ENCODE assay signal across 11 cellular contexts in the genomic region with DNA sequence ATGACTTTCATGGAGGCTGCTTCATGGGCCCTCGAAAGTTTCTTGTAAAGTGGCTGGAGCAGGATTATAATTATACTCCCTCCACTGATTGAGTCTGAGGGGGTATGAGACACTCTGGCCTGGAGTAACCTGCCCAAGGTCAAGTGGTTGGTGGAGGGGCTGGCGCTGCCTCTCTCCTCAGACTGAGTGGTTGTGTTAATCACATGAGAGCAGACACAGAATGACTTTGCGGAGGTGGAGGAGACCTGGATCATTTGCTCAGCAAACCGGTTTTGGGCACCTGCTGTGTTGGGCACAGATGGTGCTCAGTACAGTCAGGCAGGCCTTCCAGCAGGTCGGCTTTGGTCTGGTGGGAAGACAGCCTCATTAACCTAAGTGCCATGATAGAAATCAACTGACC. TPM values are rescaled to one million over a fixed set of nuclear protein-coding genes. Genes with fewer than 3 reads are reported as not detected.
DNase-seq lines count a peak whose midpoint lies in the region; ATAC-seq, FAIRE-seq and TF ChIP-seq lines count a peak whose summit lies in the region.
"Had no signal": no experiment of that assay in that cellular context is flagged by ENCODE, and none has a peak within 500 bp of the region (broad histone marks: within the 10 kb centered on the region; RNA-seq: fewer than 3 reads in every experiment).

No MANE protein-coding gene starts in this region.

- TF ChIP-seq POLR2A in body of pancreas (IDR thresholded peaks at IDR 0.05): peak in 2 of 3 donors; percentile 23 to 35

- intact Hi-C loops in body of pancreas (cut with DNase I): no loop called here

- ATAC-seq in body of pancreas: peak; percentile 78
- no peak for ATAC-seq in HG03097 (IDR thresholded peaks at IDR 0.05; ENCODE audit: low FRiP score, unreplicated experiment)

- H3K36me3 ChIP-seq in body of pancreas (replicated peaks in 1 of 2; ENCODE audit: insufficient read depth in 1 of 2, low read depth in 2 of 2) (no peaks in the 10 kb centered on the region), small intestine (ENCODE audit: control insufficient read depth in 2 of 2, insufficient read depth in 2 of 2, low read length in 2 of 2) (no peaks in the 10 kb centered on the region)
- H3K36me3 ChIP-seq: uterus had no signal

- H3K27ac Mint-ChIP-seq in mesothelial cell of epicardium (peak overlapping the region; percentile 66), osteocyte (ENCODE audit: unreplicated experiment) (no peak overlapping the region)

- H3K27me3 Mint-ChIP-seq in mesothelial cell of epicardium (ENCODE audit: low read depth) (no peaks in the 10 kb centered on the region), osteocyte (ENCODE audit: unreplicated experiment) (no peaks in the 10 kb centered on the region)

- H3K27me3 ChIP-seq in body of pancreas: no peaks in the 10 kb centered on the region
- no peaks in the 10 kb centered on the region for H3K27me3 ChIP-seq in small intestine (ENCODE audit: control insufficient read depth in 2 of 2, insufficient read depth in 2 of 2, low read length in 2 of 2)
- H3K27me3 ChIP-seq: uterus had no signal

- peaks cover 19% of the 10 kb centered on the region for H3K4me1 ChIP-seq in body of pancreas
- H3K4me1 ChIP-seq in small intestine (ENCODE audit: control insufficient read depth in 2 of 2, insufficient read depth in 1 of 2, low read depth in 1 of 2, low read length in 1 of 2): no peaks in the 10 kb centered on the region
- H3K4me1 ChIP-seq: uterus had no signal

- DNase-seq in DMS53 (lab: John Stamatoyannopoulos, UW): peak; percentile 93
- peak; percentile 81 for DNase-seq in NCI-H2029 treated with DMSO at 0.1 percent for 48 hours (lab: John Stamatoyannopoulos, UW)
- peak; percentile 38 to 78 (median 72) for DNase-seq in body of pancreas
- no peak for DNase-seq in mesothelial cell of epicardium (ENCODE audit: low spot score in 2 of 2, unreplicated experiment in 2 of 2)
- DNase-seq in osteocyte (ENCODE audit: extremely low spot score, unreplicated experiment): no peak
- DNase-seq in GM03348 (ENCODE audit: low spot score): no peak
- DNase-seq in small intestine: no peak
- DNase-seq: NCI-H1436, uterus had no signal

- H3K9me3 Mint-ChIP-seq in mesothelial cell of epicardium (no peaks in the 10 kb centered on the region), osteocyte (ENCODE audit: unreplicated experiment) (no peaks in the 10 kb centered on the region)

- peaks cover 12% of the 10 kb centered on the region for H3K36me3 Mint-ChIP-seq in mesothelial cell of epicardium
- no peaks in the 10 kb centered on the region for H3K36me3 Mint-ChIP-seq in osteocyte (ENCODE audit: unreplicated experiment)

- H3K4me3 ChIP-seq in body of pancreas: no peak overlapping the region
- H3K4me3 ChIP-seq in small intestine (ENCODE audit: low read depth in 1 of 2, low read length in 2 of 2): no peak overlapping the region
- H3K4me3 ChIP-seq: uterus had no signal

- 19 to 35% methylated on average over 5 of the region's 5 CpGs for WGBS in body of pancreas, 2 donors
- 75 to 81% (median 78%) methylated on average over 5 of the region's 5 CpGs for WGBS in small intestine, 3 donors

- TF ChIP-seq CTCF in body of pancreas (IDR thresholded peaks at IDR 0.05) (no peak), mesothelial cell of epicardium (IDR thresholded peaks at IDR 0.05; ENCODE audit: unreplicated experiment) (no peak), osteocyte (IDR thresholded peaks at IDR 0.05) (no peak)

- H3K27ac ChIP-seq in body of pancreas: peak overlapping the region; percentile 29 to 70 (median 44)
- no peak overlapping the region for H3K27ac ChIP-seq in small intestine (ENCODE audit: low read depth in 1 of 2, low read length in 1 of 2)
- H3K27ac ChIP-seq: uterus had no signal

- H3K4me3 Mint-ChIP-seq in mesothelial cell of epicardium (no peak overlapping the region), osteocyte (ENCODE audit: unreplicated experiment) (no peak overlapping the region)

- no peak for FAIRE-seq in small intestine (lab: Jason Lieb, UNC)
- FAIRE-seq: GM18507 had no signal

- H3K9me3 ChIP-seq in body of pancreas (no peaks in the 10 kb centered on the region), small intestine (ENCODE audit: control insufficient read depth, low read depth) (no peaks in the 10 kb centered on the region)
- H3K9me3 ChIP-seq: uterus had no signal

- peaks cover 7% of the 10 kb centered on the region for H3K4me1 Mint-ChIP-seq in mesothelial cell of epicardium
- peaks cover 17% of the 10 kb centered on the region for H3K4me1 Mint-ChIP-seq in osteocyte (ENCODE audit: unreplicated experiment)

RNA-seq across cellular contexts. Expression of a gene that starts 11.8 kb away (rescaled TPM):
- total RNA-seq in body of pancreas: 10 to 100 TPM; 28.3 to 71.2 TPM
- 69.6 to 74.6 TPM (median 72.4 TPM) in 3 replicates for total RNA-seq in mesothelial cell of epicardium
- 35.3 and 45.1 TPM in 2 replicates for total RNA-seq in osteocyte
- 10 to 100 TPM in 2 of 3 donors, 1 to 10 TPM in 1; 8.9 to 27.9 (median 13.9) TPM for polyA plus RNA-seq in small intestine

RNA-seq across cellular contexts. Expression of a gene that starts 46.9 kb away (rescaled TPM):
- 1 to 10 TPM; 1.3 to 3.1 TPM for total RNA-seq in body of pancreas
- total RNA-seq in mesothelial cell of epicardium: 6.3 to 6.4 TPM (median 6.4 TPM) in 3 replicates
- 3.8 and 4.8 TPM in 2 replicates for total RNA-seq in osteocyte
- under 1 TPM in 2 of 3 donors, not detected in 1; 0.27 to 0.92 TPM for polyA plus RNA-seq in small intestine

RNA-seq across cellular contexts. Expression of a gene that starts 50.3 kb away (rescaled TPM):
- total RNA-seq in body of pancreas (under 1 TPM; 0.26 to 0.33 TPM), mesothelial cell of epicardium (1.7 to 2.5 TPM (median 2.4 TPM) in 3 replicates), osteocyte (not detected in 2 replicates)
- under 1 TPM in 1 of 3 donors, not detected in 2; 0.13 TPM for polyA plus RNA-seq in small intestine

Comparison
In these comparisons a context has a peak if more than half of its experiments do, and no peak if none do; other contexts are left out.
1. DNase-seq: peak in DMS53 (single experiment), NCI-H2029 treated with DMSO at 0.1 percent for 48 hours (single experiment) and body of pancreas (4 of 4); none in mesothelial cell of epicardium (0 of 2), osteocyte (single experiment), GM03348 (single experiment) and small intestine (single experiment).
2. H3K27ac ChIP-seq: peak in body of pancreas (4 of 4); none in small intestine (0 of 2).